Comparison of ENCODE assay signal across 1 cellular context in genomic region chr7:33901199-33901598, GRCh38.
TF ChIP-seq lines count a peak whose summit lies in the region.

No MANE protein-coding gene starts in this region.

TF ChIP-seq in SK-N-SH treated with all-trans-retinoic acid at 6 μM for 48 hours, 23 proteins besides CTCF, POLR2A, EP300 and RAD21 (continued from another document):
- TF ChIP-seq PATZ1 (CRISPR knock-in tag; IDR thresholded peaks at IDR 0.05; ENCODE audit: borderline replicate concordance) (no peak), POU6F1 (CRISPR knock-in tag; IDR thresholded peaks at IDR 0.05; ENCODE audit: borderline replicate concordance, low read depth) (no peak), ISL1 (CRISPR knock-in tag; IDR thresholded peaks at IDR 0.05) (no peak), ESRRG (CRISPR knock-in tag; IDR thresholded peaks at IDR 0.05) (no peak), ARNTL (CRISPR knock-in tag; IDR thresholded peaks at IDR 0.05; ENCODE audit: borderline replicate concordance, low read depth) (no peak), TOX (CRISPR knock-in tag; IDR thresholded peaks at IDR 0.05; ENCODE audit: borderline replicate concordance) (no peak), BACH2 (CRISPR knock-in tag; IDR thresholded peaks at IDR 0.05; ENCODE audit: borderline replicate concordance) (no peak), TCF4 (CRISPR knock-in tag; IDR thresholded peaks at IDR 0.05; ENCODE audit: borderline replicate concordance) (no peak), OSR1 (CRISPR knock-in tag; IDR thresholded peaks at IDR 0.05) (no peak), ZNF70 (CRISPR knock-in tag; IDR thresholded peaks at IDR 0.05) (no peak), SNAI2 (CRISPR knock-in tag; IDR thresholded peaks at IDR 0.05) (no peak), PPARA (CRISPR knock-in tag; IDR thresholded peaks at IDR 0.05; ENCODE audit: borderline replicate concordance) (no peak), CSDC2 (CRISPR knock-in tag; IDR thresholded peaks at IDR 0.05) (no peak), TSHZ2 (CRISPR knock-in tag; IDR thresholded peaks at IDR 0.05) (no peak), ZFP3 (CRISPR knock-in tag; IDR thresholded peaks at IDR 0.05) (no peak)
